ENCODE assay signal across 2 cellular contexts in genomic region chr11:67002921-67003411, GRCh38.
TF ChIP-seq lines count a peak whose summit lies in the region.

No MANE protein-coding gene starts in this region.

TF ChIP-seq in H1, 55 proteins besides CTCF, POLR2A, EP300 and RAD21:
- no peak for TF ChIP-seq JUND (IDR thresholded peaks at IDR 0.05; ENCODE audit: low read length)
- TF ChIP-seq SUZ12 (IDR thresholded peaks at IDR 0.05; ENCODE audit: low read length): no peak
- TF ChIP-seq KDM4A (IDR thresholded peaks at IDR 0.05; ENCODE audit: low read depth, low read length, severe bottlenecking): no peak
- no peak for TF ChIP-seq TCF12 (IDR thresholded peaks at IDR 0.05; ENCODE audit: low read depth, low read length)

TF ChIP-seq in liver, 16 proteins besides CTCF, POLR2A, EP300 and RAD21:
- TF ChIP-seq JUND (IDR thresholded peaks at IDR 0.05) (peak in 1 of 2 donors; percentile 34), YY1 (IDR thresholded peaks at IDR 0.05) (peak; percentile 26), NR2F2 (IDR thresholded peaks at IDR 0.05) (peak; percentile 39), EGR1 (IDR thresholded peaks at IDR 0.05; ENCODE audit: low read depth in 2 of 2) (peak in 1 of 2 donors; percentile 27), TAF1 (conservative IDR thresholded peaks at IDR 0.05) (no peak), FOXA1 (IDR thresholded peaks at IDR 0.05) (no peak), HNF4G (IDR thresholded peaks at IDR 0.05) (peak; percentile 91), RXRA (IDR thresholded peaks at IDR 0.05) (peak; percentile 87 to 89), ZBTB33 (IDR thresholded peaks at IDR 0.05) (no peak), FOXA2 (IDR thresholded peaks at IDR 0.05) (no peak), HNF4A (conservative IDR thresholded peaks at IDR 0.05) (peak; percentile 99), SP1 (IDR thresholded peaks at IDR 0.05) (peak; percentile 71), GABPA (IDR thresholded peaks at IDR 0.05 in 1 of 2, conservative IDR thresholded peaks at IDR 0.05 in 1 of 2) (no peak), REST (IDR thresholded peaks at IDR 0.05) (peak; percentile 36)
- TF ChIP-seq, protein P1, sequence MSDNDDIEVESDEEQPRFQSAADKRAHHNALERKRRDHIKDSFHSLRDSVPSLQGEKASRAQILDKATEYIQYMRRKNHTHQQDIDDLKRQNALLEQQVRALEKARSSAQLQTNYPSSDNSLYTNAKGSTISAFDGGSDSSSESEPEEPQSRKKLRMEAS (IDR thresholded peaks at IDR 0.05): peak; percentile 60
- TF ChIP-seq, protein P2, sequence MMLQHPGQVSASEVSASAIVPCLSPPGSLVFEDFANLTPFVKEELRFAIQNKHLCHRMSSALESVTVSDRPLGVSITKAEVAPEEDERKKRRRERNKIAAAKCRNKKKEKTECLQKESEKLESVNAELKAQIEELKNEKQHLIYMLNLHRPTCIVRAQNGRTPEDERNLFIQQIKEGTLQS (IDR thresholded peaks at IDR 0.05): peak; percentile 14
